In genomic region chr21:34195365-34195764, GRCh38 we compare ENCODE assay signal across 20 cellular contexts.
"Had no signal": no experiment of that assay in that cellular context is flagged by ENCODE, and none has a peak within 500 bp of the region (broad histone marks: within the 10 kb centered on the region; RNA-seq: fewer than 3 reads in every experiment).

No MANE protein-coding gene starts in this region.

- H3K27ac Mint-ChIP-seq: mesothelial cell of epicardium; natural killer cell; stimulated activated memory B cell treated with anti-CD40 and anti-IgM and Interleukin-4, amounts not matched to agents 10 μg/mL and 1 μg/mL and 100 μg/mL, for 72 hours; stimulated activated naive CD8-positive, alpha-beta T cell treated with anti-CD3 and anti-CD28 coated beads, Interleukin-15, Interleukin-2, amounts not matched to agents 100 ng/mL and 50 ng/mL, for 24 hours had no signal

- H3K9me3 Mint-ChIP-seq: natural killer cell; neural crest cell; stimulated activated memory B cell treated with anti-CD40 and anti-IgM and Interleukin-4, amounts not matched to agents 10 μg/mL and 1 μg/mL and 100 μg/mL, for 72 hours had no signal

- ATAC-seq: heart left ventricle; left lobe of liver; natural killer cell; sciatic nerve; stimulated activated memory B cell treated with anti-CD40 and anti-IgM and Interleukin-4, amounts not matched to agents 10 μg/mL and 1 μg/mL and 100 μg/mL, for 72 hours had no signal

- H3K27me3 Mint-ChIP-seq: stimulated activated memory B cell treated with anti-CD40 and anti-IgM and Interleukin-4, amounts not matched to agents 10 μg/mL and 1 μg/mL and 100 μg/mL, for 72 hours; stimulated activated naive CD8-positive, alpha-beta T cell treated with anti-CD3 and anti-CD28 coated beads, Interleukin-15, Interleukin-2, amounts not matched to agents 100 ng/mL and 50 ng/mL, for 24 hours had no signal

- DNase-seq: dermis blood vessel endothelial cell; heart left ventricle; hippocampal formation; islet precursor cell; mammary epithelial cell; natural killer cell; posterior cingulate gyrus; spleen; stimulated activated CD4-positive, alpha-beta T cell treated with anti-CD3 and anti-CD28 coated beads, Interleukin-15, amount 100 ng/mL, for 24 hours; stimulated activated CD4-positive, alpha-beta T cell treated with anti-CD3 and anti-CD28 coated beads, Interleukin-1b, Interleukin-23, amount 100 ng/mL, for 48 hours; stimulated activated CD4-positive, alpha-beta T cell treated with anti-CD3 and anti-CD28 coated beads, Interleukin-4, amount 100 ng/mL, for 24 hours; tibial artery; upper lobe of left lung; uterus had no signal

- H3K4me3 Mint-ChIP-seq: mesothelial cell of epicardium; natural killer cell; neural crest cell; stimulated activated memory B cell treated with anti-CD40 and anti-IgM and Interleukin-4, amounts not matched to agents 10 μg/mL and 1 μg/mL and 100 μg/mL, for 72 hours; stimulated activated naive CD8-positive, alpha-beta T cell treated with anti-CD3 and anti-CD28 coated beads, Interleukin-15, Interleukin-2, amounts not matched to agents 100 ng/mL and 50 ng/mL, for 24 hours had no signal

- H3K36me3 Mint-ChIP-seq: natural killer cell had no signal
